1 cellular context compared by ENCODE assay signal in genomic region chr17:8222630-8223355, GRCh38.
TF ChIP-seq lines count a peak whose summit lies in the region.

No MANE protein-coding gene starts in this region.

TF ChIP-seq in GM12878, 131 proteins besides CTCF, POLR2A, EP300 and RAD21 (continues in another document):
- TF ChIP-seq ASH2L (IDR thresholded peaks at IDR 0.05; ENCODE audit: borderline replicate concordance, low read depth) = peak; percentile 76
- no peak for TF ChIP-seq HSF1 (IDR thresholded peaks at IDR 0.05; ENCODE audit: low read depth, low read length)
- no peak for TF ChIP-seq TCF7 (IDR thresholded peaks at IDR 0.05; ENCODE audit: borderline replicate concordance)
- TF ChIP-seq ZBTB40 (IDR thresholded peaks at IDR 0.05; ENCODE audit: borderline replicate concordance) = peak; percentile 87
- peak; percentile 57 to 60 for TF ChIP-seq IKZF2 (IDR thresholded peaks at IDR 0.05)
- TF ChIP-seq IRF3 (IDR thresholded peaks at IDR 0.05) = 0 out of 2 replicates have a peak, but pooled peaks have one; percentile 9
- peak; percentile 45; the same call in 1 of the 2 replicates for TF ChIP-seq MLLT1 (IDR thresholded peaks at IDR 0.05)
- TF ChIP-seq CREM (IDR thresholded peaks at IDR 0.05; ENCODE audit: low read depth) = peak; percentile 72; the same call in 1 of the 2 replicates
- TF ChIP-seq CBFB (IDR thresholded peaks at IDR 0.05; ENCODE audit: low read depth) = peak; percentile 61
- no peak; the same call in 1 of the 2 replicates for TF ChIP-seq RUNX3 (IDR thresholded peaks at IDR 0.05; ENCODE audit: low read length)
- TF ChIP-seq CUX1 (IDR thresholded peaks at IDR 0.05; ENCODE audit: insufficient replicate concordance, low read depth, low read length) = no peak
- no peak for TF ChIP-seq ZBED1 (IDR thresholded peaks at IDR 0.05; ENCODE audit: borderline replicate concordance)
- no peak for TF ChIP-seq USF2 (IDR thresholded peaks at IDR 0.05; ENCODE audit: borderline replicate concordance, low read depth, low read length)
- peak in 1 of 2 experiments; percentile 64; a peak in 2 of 4 replicates for TF ChIP-seq ETV6 (conservative IDR thresholded peaks at IDR 0.05 in 1 of 2, IDR thresholded peaks at IDR 0.05 in 1 of 2; ENCODE audit: borderline replicate concordance in 1 of 2, low read depth in 1 of 2)
- TF ChIP-seq NFXL1 (IDR thresholded peaks at IDR 0.05; ENCODE audit: borderline replicate concordance) = no peak
- no peak for TF ChIP-seq ZBTB11 (CRISPR knock-in tag; IDR thresholded peaks at IDR 0.05)
- no peak for TF ChIP-seq USF1 (IDR thresholded peaks at IDR 0.05; ENCODE audit: borderline replicate concordance, extremely low read length, insufficient read depth, low read depth, low read length)
- TF ChIP-seq CBX5 (IDR thresholded peaks at IDR 0.05; ENCODE audit: low read depth) = no peak
- TF ChIP-seq YBX1 (IDR thresholded peaks at IDR 0.05) = no peak
- 0 out of 2 replicates have a peak, but pooled peaks have one; percentile 26 for TF ChIP-seq MTA2 (IDR thresholded peaks at IDR 0.05; ENCODE audit: low read depth)
- TF ChIP-seq, protein P1, sequence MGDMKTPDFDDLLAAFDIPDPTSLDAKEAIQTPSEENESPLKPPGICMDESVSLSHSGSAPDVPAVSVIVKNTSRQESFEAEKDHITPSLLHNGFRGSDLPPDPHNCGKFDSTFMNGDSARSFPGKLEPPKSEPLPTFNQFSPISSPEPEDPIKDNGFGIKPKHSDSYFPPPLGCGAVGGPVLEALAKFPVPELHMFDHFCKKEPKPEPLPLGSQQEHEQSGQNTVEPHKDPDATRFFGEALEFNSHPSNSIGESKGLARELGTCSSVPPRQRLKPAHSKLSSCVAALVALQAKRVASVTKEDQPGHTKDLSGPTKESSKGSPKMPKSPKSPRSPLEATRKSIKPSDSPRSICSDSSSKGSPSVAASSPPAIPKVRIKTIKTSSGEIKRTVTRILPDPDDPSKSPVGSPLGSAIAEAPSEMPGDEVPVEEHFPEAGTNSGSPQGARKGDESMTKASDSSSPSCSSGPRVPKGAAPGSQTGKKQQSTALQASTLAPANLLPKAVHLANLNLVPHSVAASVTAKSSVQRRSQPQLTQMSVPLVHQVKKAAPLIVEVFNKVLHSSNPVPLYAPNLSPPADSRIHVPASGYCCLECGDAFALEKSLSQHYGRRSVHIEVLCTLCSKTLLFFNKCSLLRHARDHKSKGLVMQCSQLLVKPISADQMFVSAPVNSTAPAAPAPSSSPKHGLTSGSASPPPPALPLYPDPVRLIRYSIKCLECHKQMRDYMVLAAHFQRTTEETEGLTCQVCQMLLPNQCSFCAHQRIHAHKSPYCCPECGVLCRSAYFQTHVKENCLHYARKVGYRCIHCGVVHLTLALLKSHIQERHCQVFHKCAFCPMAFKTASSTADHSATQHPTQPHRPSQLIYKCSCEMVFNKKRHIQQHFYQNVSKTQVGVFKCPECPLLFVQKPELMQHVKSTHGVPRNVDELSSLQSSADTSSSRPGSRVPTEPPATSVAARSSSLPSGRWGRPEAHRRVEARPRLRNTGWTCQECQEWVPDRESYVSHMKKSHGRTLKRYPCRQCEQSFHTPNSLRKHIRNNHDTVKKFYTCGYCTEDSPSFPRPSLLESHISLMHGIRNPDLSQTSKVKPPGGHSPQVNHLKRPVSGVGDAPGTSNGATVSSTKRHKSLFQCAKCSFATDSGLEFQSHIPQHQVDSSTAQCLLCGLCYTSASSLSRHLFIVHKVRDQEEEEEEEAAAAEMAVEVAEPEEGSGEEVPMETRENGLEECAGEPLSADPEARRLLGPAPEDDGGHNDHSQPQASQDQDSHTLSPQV (IDR thresholded peaks at IDR 0.05) = no peak
- TF ChIP-seq RELA (IDR thresholded peaks at IDR 0.05; ENCODE audit: borderline replicate concordance, partially characterized antibody) = peak; percentile 89
- TF ChIP-seq FOS (IDR thresholded peaks at IDR 0.05; ENCODE audit: borderline replicate concordance, extremely low read depth, insufficient read length) = no peak
